8 cellular contexts compared by ENCODE assay signal in genomic region chr1:41432481-41433280, GRCh38. TPM values are rescaled to one million over a fixed set of nuclear protein-coding genes. Genes with fewer than 3 reads are reported as not detected.
DNase-seq lines count a peak whose midpoint lies in the region; ATAC-seq, FAIRE-seq and TF ChIP-seq lines count a peak whose summit lies in the region.

No MANE protein-coding gene starts in this region.

- H3K79me2 ChIP-seq in K562 (ENCODE audit: control insufficient read depth, insufficient read depth, low read length) = no peaks in the 10 kb centered on the region

- H3K9me3 ChIP-seq in K562 (replicated peaks; ENCODE audit: control insufficient read depth, insufficient read depth, low read depth, low read length) = no peaks in the 10 kb centered on the region
- H3K9me3 ChIP-seq in iPS DF 6.9 (ENCODE audit: control insufficient read depth, insufficient read depth, low read length) = no peaks in the 10 kb centered on the region
- no peaks in the 10 kb centered on the region for H3K9me3 ChIP-seq in small intestine (ENCODE audit: control insufficient read depth, low read depth)

- no peaks in the 10 kb centered on the region for H3K9me1 ChIP-seq in K562 (ENCODE audit: control insufficient read depth, insufficient read depth, low read length)

- no peak overlapping the region; the same call in 1 of the 2 replicates for H3K4me2 ChIP-seq in K562 (ENCODE audit: insufficient read depth, low read length)

- TF ChIP-seq RAD21 in K562 (CRISPR knock-in tag; conservative IDR thresholded peaks at IDR 0.05 in 1 of 2, IDR thresholded peaks at IDR 0.05 in 1 of 2) = peak; percentile 94 to 99

- H3K9ac ChIP-seq in K562 (ENCODE audit: insufficient read depth in 1 of 2, low read depth in 2 of 2, low read length in 2 of 2) = peak overlapping the region in 1 of 2 experiments; percentile 16; a peak in 1 of 4 replicates

- peak; percentile 100 for ATAC-seq in K562
- no peak for ATAC-seq in GM21576 (IDR thresholded peaks at IDR 0.05; ENCODE audit: unreplicated experiment)

- H3K27ac ChIP-seq in K562 (ENCODE audit: extremely low read depth, low read depth, low read length) (no peak overlapping the region), iPS DF 6.9 (ENCODE audit: low read length) (no peak overlapping the region), small intestine (ENCODE audit: low read depth in 1 of 2, low read length in 1 of 2) (no peak overlapping the region)

- intact Hi-C loops in K562 (cut with micrococcal nuclease) = loop anchor here (1.0 to 2.0 kb wide), 3 partner anchors 110 to 164 kb away; no protein-coding TSS in a partner anchor

- peak; percentile 56 for DNase-seq in SIG-M5 treated with dmso at 0.1 percent for 504 hours (lab: John Stamatoyannopoulos, UW; ENCODE audit: unreplicated experiment)
- no peak for DNase-seq in SIG-M5 (lab: John Stamatoyannopoulos, UW)
- DNase-seq in NCI-H1694 (lab: John Stamatoyannopoulos, UW) = peak; percentile 19
- peak; percentile 81 for DNase-seq in UCSD-AML1 (lab: John Stamatoyannopoulos, UW; ENCODE audit: unreplicated experiment)
- DNase-seq in K562 (ENCODE audit: extremely low read depth in 1 of 4, low spot score in 3 of 4) = peak; percentile 90 to 97 (median 94)
- DNase-seq in iPS DF 6.9 (ENCODE audit: low read depth, low spot score) = peak; percentile 76
- peak; percentile 77 for DNase-seq in small intestine

- H3K27me3 ChIP-seq in K562 (ENCODE audit: control insufficient read depth in 2 of 2, insufficient read depth in 2 of 2, low read length in 2 of 2) = peaks cover 16 to 38% of the 10 kb centered on the region in 2 experiments
- no peaks in the 10 kb centered on the region for H3K27me3 ChIP-seq in iPS DF 6.9 (ENCODE audit: control insufficient read depth, insufficient read depth, low read length)
- H3K27me3 ChIP-seq in small intestine (ENCODE audit: control insufficient read depth in 2 of 2, insufficient read depth in 2 of 2, low read length in 2 of 2) = peaks cover 0 to 4% of the 10 kb centered on the region in 2 donors

- H3K4me1 ChIP-seq in K562 (replicated peaks in 1 of 2; ENCODE audit: control insufficient read depth in 2 of 2, insufficient read depth in 2 of 2, low read length in 2 of 2) = peaks cover 7 to 15% of the 10 kb centered on the region in 2 experiments; a peak in 3 of 5 replicates
- peaks cover 6% of the 10 kb centered on the region for H3K4me1 ChIP-seq in iPS DF 6.9 (ENCODE audit: control insufficient read depth, insufficient read depth, low read length)
- peaks cover 3 to 6% of the 10 kb centered on the region in 2 donors for H3K4me1 ChIP-seq in small intestine (ENCODE audit: control insufficient read depth in 2 of 2, insufficient read depth in 1 of 2, low read depth in 1 of 2, low read length in 1 of 2)

- no peaks in the 10 kb centered on the region for H3K36me3 ChIP-seq in K562 (ENCODE audit: control insufficient read depth, insufficient read depth, low read length)
- no peaks in the 10 kb centered on the region for H3K36me3 ChIP-seq in iPS DF 6.9 (ENCODE audit: control insufficient read depth, insufficient read depth, low read length)
- H3K36me3 ChIP-seq in small intestine (ENCODE audit: control insufficient read depth in 2 of 2, insufficient read depth in 2 of 2, low read length in 2 of 2) = no peaks in the 10 kb centered on the region

- TF ChIP-seq EP300 in K562 (IDR thresholded peaks at IDR 0.05; ENCODE audit: low read length) = no peak

- WGBS in K562 (ENCODE audit: insufficient coverage, low coverage, missing lambda C conversion rate) = 15% methylated on average over 17 of the region's 17 CpGs
- WGBS in iPS DF 6.9 (ENCODE audit: insufficient coverage, insufficient read length) = no CpG with 5 or more reads among the region's 17 CpGs
- WGBS in small intestine, 3 donors = 15 to 35% (median 27%) methylated on average over 17 of the region's 17 CpGs

- H3K4me3 ChIP-seq in K562 (no peak overlapping the region), iPS DF 6.9 (ENCODE audit: low read length) (no peak overlapping the region), small intestine (ENCODE audit: low read depth in 1 of 2, low read length in 2 of 2) (no peak overlapping the region)

- TF ChIP-seq CTCF in K562 (IDR thresholded peaks at IDR 0.05 in 2 of 3, conservative IDR thresholded peaks at IDR 0.05 in 1 of 3; ENCODE audit: insufficient read depth in 2 of 3, low read depth in 1 of 3, low read length in 3 of 3) = peak; percentile 97 to 99 (median 98)

- in situ Hi-C loops in K562 (cut with MboI) = loop anchor here (5.0 kb wide), 2 partner anchors 115 to 165 kb away; no protein-coding TSS in a partner anchor

- no TSS peak for BruUV-seq in K562 (replicated peaks; lab: Mats Ljungman, UMichigan)

- POLR2A ChIA-PET in K562 (lab: Yijun Ruan, JAX) = interaction anchor here (0.6 to 2.1 kb wide), 4 partner anchors 12 to 109 kb away, joined by 3 to 6 read pairs (median 4); no protein-coding TSS in a partner anchor

- peaks cover 16% of the 10 kb centered on the region for H4K20me1 ChIP-seq in K562 (replicated peaks; ENCODE audit: control insufficient read depth, insufficient read depth, low read length)

- FAIRE-seq in K562 (lab: Jason Lieb, UNC) = peak; percentile 98
- FAIRE-seq in small intestine (lab: Jason Lieb, UNC) = no peak

- TF ChIP-seq POLR2A in K562 (conservative IDR thresholded peaks at IDR 0.05) = no peak

- CTCF ChIA-PET in K562 (lab: Yijun Ruan, JAX; ENCODE audit: low intra/inter-chr PET ratio) = interaction anchor here (0.5 to 3.1 kb wide), 9 partner anchors 30 to 395 kb away, joined by 3 to 25 read pairs (median 6); no protein-coding TSS in a partner anchor

- H2AFZ ChIP-seq in K562 (ENCODE audit: low read depth, low read length) = peak overlapping the region; percentile 69

TF ChIP-seq in K562, 482 proteins besides CTCF, POLR2A, EP300 and RAD21 (continues in another document):
- TF ChIP-seq ZNF561 (CRISPR knock-in tag; conservative IDR thresholded peaks at IDR 0.05) (no peak), ZNF639 (CRISPR knock-in tag; conservative IDR thresholded peaks at IDR 0.05 in 1 of 2, IDR thresholded peaks at IDR 0.05 in 1 of 2) (no peak), CHD4 (IDR thresholded peaks at IDR 0.05; ENCODE audit: insufficient read depth, insufficient replicate concordance, low read depth, low read length, poor library complexity, severe bottlenecking) (no peak), ZNF175 (CRISPR knock-in tag; IDR thresholded peaks at IDR 0.05; ENCODE audit: low read depth) (no peak), ADNP (tag; IDR thresholded peaks at IDR 0.05) (no peak), RBM17 (IDR thresholded peaks at IDR 0.05; ENCODE audit: borderline replicate concordance, low read depth, low read length) (no peak), TFAP4 (CRISPR knock-in tag; IDR thresholded peaks at IDR 0.05; ENCODE audit: borderline replicate concordance) (peak; percentile 62; the same call in 1 of the 2 replicates)

RNA-seq across cellular contexts. Expression of gene EDN2, which starts 51.8 kb away (rescaled TPM):
- total RNA-seq in K562 (2011; cell fraction: chromatin; rRNA removed; ENCODE audit: low replicate concordance) = not detected in 2 replicates
- not detected in 2 replicates for total RNA-seq in K562 (2011; cell fraction: nucleolus; rRNA removed)
- not detected in 2 replicates for total RNA-seq in K562 (2011; cell fraction: nucleoplasm; rRNA removed)
- total RNA-seq in K562 (2014; rRNA removed) = not detected in 2 replicates
- total RNA-seq in K562 (2014; rRNA removed; fragmentation: Illumina TruSeq; extraction: Trizol) = not detected in 2 replicates
- not detected in 2 replicates for total RNA-seq in K562 (2015; rRNA removed; fragmentation: Illumina TruSeq; extraction: Trizol)
- not detected in 2 replicates for total RNA-seq in K562 (2021)
- not detected in 2 replicates for polyA plus RNA-seq in K562 (2011; rRNA removed)
- polyA plus RNA-seq in K562 (2011; cell fraction: cytosol; rRNA removed) = not detected in 2 replicates
- not detected in 2 replicates for polyA plus RNA-seq in K562 (2011; cell fraction: nucleus; rRNA removed)
- not detected in 2 replicates for polyA plus RNA-seq in K562 (2012)
- polyA plus RNA-seq in K562 (2014; fragmentation: Illumina TruSeq; extraction: Trizol) = not detected in 2 replicates
- not detected for polyA plus RNA-seq in K562 (2014; fragmentation: Nextera tagmentation; extraction: Ambion mirVana)
- not detected in 2 replicates for polyA plus RNA-seq in K562 (2014; rRNA removed)
- polyA minus RNA-seq in K562 (2011; rRNA and poly(A)+ RNA removed) = not detected in 2 replicates
- not detected in 2 replicates for polyA minus RNA-seq in K562 (2011; cell fraction: cytosol; rRNA and poly(A)+ RNA removed)
- polyA minus RNA-seq in K562 (2011; cell fraction: nucleus; rRNA and poly(A)+ RNA removed) = not detected in 2 replicates
- polyA plus RNA-seq in small intestine = 10 to 100 TPM in 2 of 3 donors, 1 to 10 TPM in 1; 5.5 to 22.8 (median 13.5) TPM

Comparison
In these comparisons a context has a peak if more than half of its experiments do, and no peak if none do; other contexts are left out.
1. RNA of gene EDN2, which starts 51.8 kb away (polyA plus RNA-seq): 5.5 to 22.8 TPM in small intestine; not detected in K562; every median in the first group is over 4 times any median in the second.